In genomic region chr7:158946771-158947170, GRCh38 we compare ENCODE assay signal across 24 cellular contexts.
"Had no signal": no experiment of that assay in that cellular context is flagged by ENCODE, and none has a peak within 500 bp of the region (broad histone marks: within the 10 kb centered on the region; RNA-seq: fewer than 3 reads in every experiment).

No MANE protein-coding gene starts in this region.

- ATAC-seq: foreskin keratinocyte, gastroesophageal sphincter, heart left ventricle, left colon, left lobe of liver, lower lobe of right lung, mucosa of descending colon had no signal

- H3K4me2 ChIP-seq: hepatocyte had no signal

- DNase-seq: dermis blood vessel endothelial cell; dorsolateral prefrontal cortex; effector CD4-positive, alpha-beta T cell; effector memory CD4-positive, alpha-beta T cell; foreskin keratinocyte; heart left ventricle; hypothalamus; immature natural killer cell; kidney; kidney glomerular epithelial cell; left colon; left ventricle myocardium inferior; lower lobe of right lung; mesenchymal stem cell; mucosa of descending colon; naive B cell had no signal

- H3K4me1 ChIP-seq: esophagus muscularis mucosa, foreskin keratinocyte, heart left ventricle, left ventricle myocardium inferior, lower lobe of right lung had no signal

- H3K4me3 ChIP-seq: coronary artery, dorsolateral prefrontal cortex, esophagus muscularis mucosa, gastroesophageal sphincter, heart left ventricle, hepatocyte, left ventricle myocardium inferior, lower lobe of right lung, mucosa of descending colon had no signal

- H2AFZ ChIP-seq: hepatocyte had no signal

- H3K79me2 ChIP-seq: hepatocyte had no signal

- H3K27me3 ChIP-seq: dorsolateral prefrontal cortex, esophagus muscularis mucosa, foreskin keratinocyte, gastroesophageal sphincter, heart left ventricle, hepatocyte had no signal

- H3K27ac ChIP-seq: coronary artery, esophagus muscularis mucosa, foreskin keratinocyte, gastroesophageal sphincter, heart left ventricle, hepatocyte, left ventricle myocardium inferior, lower lobe of right lung had no signal

- FAIRE-seq: colon, endothelial cell of umbilical vein, frontal cortex, kidney had no signal
